Comparison of ENCODE assay signal across 27 cellular contexts in the genomic region with DNA sequence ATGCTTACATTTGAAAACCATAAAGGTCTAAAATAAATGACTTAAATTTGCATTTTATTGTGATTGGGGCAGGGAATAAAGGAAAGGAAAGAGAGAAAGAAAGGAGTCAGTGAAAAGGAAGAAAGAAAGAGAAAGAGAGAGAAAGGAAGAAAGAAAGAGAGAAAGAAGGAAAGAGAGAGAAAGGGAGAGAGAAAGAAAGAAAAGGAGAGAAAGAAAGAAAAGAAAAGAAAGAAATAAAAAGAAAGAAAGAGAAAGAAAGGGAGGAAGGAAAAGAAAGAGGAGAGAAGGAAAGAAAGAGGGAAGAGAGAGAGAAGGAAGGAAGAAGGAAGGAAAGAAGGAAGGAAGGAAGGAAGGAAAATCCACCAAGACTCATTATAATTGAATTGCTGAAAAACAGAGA.
"Had no signal": no experiment of that assay in that cellular context is flagged by ENCODE, and none has a peak within 500 bp of the region (broad histone marks: within the 10 kb centered on the region; RNA-seq: fewer than 3 reads in every experiment).

No MANE protein-coding gene starts in this region.

- H3K4me1 Mint-ChIP-seq: endodermal cell; memory B cell; naive thymus-derived CD4-positive, alpha-beta T cell had no signal

- H3K4me3 Mint-ChIP-seq: dendritic cell treated with granulocyte-macrophage colony-stimulating factor and Interleukin-4, amounts not matched to agents 40 ng/mL and 50 ng/mL, for 4 days; effector memory CD8-positive, alpha-beta T cell; endodermal cell; memory B cell; naive thymus-derived CD4-positive, alpha-beta T cell had no signal

- H3K27me3 Mint-ChIP-seq: dendritic cell treated with granulocyte-macrophage colony-stimulating factor and Interleukin-4, amounts not matched to agents 40 ng/mL and 50 ng/mL, for 4 days; effector memory CD8-positive, alpha-beta T cell; memory B cell; naive thymus-derived CD4-positive, alpha-beta T cell had no signal

- H3K9me3 Mint-ChIP-seq: dendritic cell treated with granulocyte-macrophage colony-stimulating factor and Interleukin-4, amounts not matched to agents 40 ng/mL and 50 ng/mL, for 4 days; endodermal cell had no signal

- DNase-seq: colonic mucosa; cortex of kidney; effector CD8-positive, alpha-beta T cell; effector memory CD8-positive, alpha-beta T cell; endodermal cell; erythroblast; esophagus squamous epithelium; foreskin fibroblast; foreskin melanocyte; gastrocnemius medialis; glutamatergic neuron; head of caudate nucleus; heart right ventricle; hippocampal formation; left cardiac atrium; left lung; left ventricle myocardium superior; lower lobe of right lung; mesendoderm; midbrain; naive thymus-derived CD4-positive, alpha-beta T cell had no signal

- H3K27me3 ChIP-seq: colonic mucosa, esophagus squamous epithelium, gastrocnemius medialis, heart right ventricle, left lung had no signal

- H3K36me3 Mint-ChIP-seq: memory B cell; naive thymus-derived CD4-positive, alpha-beta T cell had no signal

- H3K27ac ChIP-seq: colonic mucosa, epithelial cell of prostate, esophagus squamous epithelium, gastrocnemius medialis, heart right ventricle, left lung, lower lobe of right lung had no signal

- H3K4me1 ChIP-seq: colonic mucosa, esophagus squamous epithelium, gastrocnemius medialis, heart right ventricle, left lung, lower lobe of right lung had no signal

- H3K9me3 ChIP-seq: colonic mucosa, esophagus squamous epithelium, gastrocnemius medialis, left lung, lower lobe of right lung had no signal

- FAIRE-seq: islet of Langerhans, keratinocyte had no signal

- H3K36me3 ChIP-seq: colonic mucosa, esophagus squamous epithelium, gastrocnemius medialis, heart right ventricle, left lung, lower lobe of right lung had no signal

- ATAC-seq: effector memory CD8-positive, alpha-beta T cell; esophagus mucosa; gastrocnemius medialis; heart right ventricle; left cardiac atrium; left lung; left ventricle myocardium superior; lower lobe of right lung; naive thymus-derived CD4-positive, alpha-beta T cell had no signal

- H3K27ac Mint-ChIP-seq: dendritic cell treated with granulocyte-macrophage colony-stimulating factor and Interleukin-4, amounts not matched to agents 40 ng/mL and 50 ng/mL, for 4 days; effector memory CD8-positive, alpha-beta T cell; endodermal cell; memory B cell; naive thymus-derived CD4-positive, alpha-beta T cell had no signal

- H3K4me3 ChIP-seq: colonic mucosa, esophagus squamous epithelium, gastrocnemius medialis, heart right ventricle, left lung, lower lobe of right lung had no signal
